Comparison of ENCODE assay signal across 18 cellular contexts in the genomic region with DNA sequence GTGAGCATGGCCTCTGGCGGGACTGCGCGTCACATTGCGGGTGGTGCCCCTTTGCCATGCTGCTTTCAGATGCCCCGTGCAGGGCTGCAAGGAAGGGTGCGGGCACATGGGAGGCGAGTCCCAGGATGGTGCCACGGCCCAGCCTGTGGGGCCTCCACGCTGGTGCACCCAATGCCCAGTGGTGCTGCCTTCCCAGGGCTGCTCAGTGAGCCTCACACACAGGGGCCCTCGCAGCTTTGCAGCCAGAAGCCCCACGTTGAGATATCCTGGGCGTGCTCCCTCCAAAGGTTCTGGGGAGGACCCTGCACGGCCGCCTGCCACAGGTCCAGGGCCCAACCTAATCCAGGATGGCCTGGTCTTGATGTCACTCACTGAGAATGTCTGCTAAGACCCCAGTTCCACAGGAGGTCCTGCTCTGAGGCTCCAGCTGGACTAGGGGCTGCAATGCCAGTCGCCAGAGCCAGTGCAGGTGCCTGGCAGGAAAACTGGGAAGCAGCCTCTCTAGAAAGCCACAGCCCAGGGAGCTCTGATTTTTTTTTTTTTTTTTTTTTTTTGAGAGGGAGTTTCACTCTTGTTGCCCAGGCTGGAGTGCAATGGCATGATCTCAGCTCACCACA. TPM values are rescaled to one million over a fixed set of nuclear protein-coding genes. Genes with fewer than 3 reads are reported as not detected.
"Had no signal": no experiment of that assay in that cellular context is flagged by ENCODE, and none has a peak within 500 bp of the region (broad histone marks: within the 10 kb centered on the region; RNA-seq: fewer than 3 reads in every experiment).

No MANE protein-coding gene starts in this region.

- H3K27ac Mint-ChIP-seq: naive thymus-derived CD8-positive, alpha-beta T cell had no signal

- H3K4me3 Mint-ChIP-seq: central memory CD8-positive, alpha-beta T cell; naive thymus-derived CD8-positive, alpha-beta T cell had no signal

- H3K27me3 Mint-ChIP-seq: central memory CD8-positive, alpha-beta T cell; naive thymus-derived CD8-positive, alpha-beta T cell had no signal

- H3K9me3 Mint-ChIP-seq: central memory CD8-positive, alpha-beta T cell; naive thymus-derived CD8-positive, alpha-beta T cell had no signal

- H3K36me3 ChIP-seq: right lobe of liver had no signal

- DNase-seq: activated naive CD4-positive, alpha-beta T cell treated with anti-CD3 and anti-CD28 coated beads, Interleukin-2, amount 50 U/mL, for 16 hours; dermis blood vessel endothelial cell; glutamatergic neuron; left cardiac atrium; mammary epithelial cell; mucosa of descending colon; naive thymus-derived CD8-positive, alpha-beta T cell; nucleus accumbens; stimulated activated CD4-positive, alpha-beta T cell treated with anti-CD3 and anti-CD28 coated beads, Interleukin-12 subunit alpha, Interleukin-12 subunit beta, amount 100 ng/mL, for 4 hours; trophoblast cell had no signal

- H3K27me3 ChIP-seq: body of pancreas, right lobe of liver, SJCRH30 had no signal

- H3K27ac ChIP-seq: body of pancreas, psoas muscle, right lobe of liver, SJCRH30 had no signal

- H3K9me3 ChIP-seq: body of pancreas, mucosa of descending colon, psoas muscle, right lobe of liver, SJCRH30 had no signal

- ATAC-seq: body of pancreas; esophagus mucosa; left cardiac atrium; mucosa of descending colon; naive thymus-derived CD8-positive, alpha-beta T cell had no signal

- H3K4me3 ChIP-seq: body of pancreas, mucosa of descending colon, psoas muscle, right lobe of liver, SJCRH30 had no signal

RNA-seq across cellular contexts. Expression of gene PRSS38, which starts 34.1 kb away (rescaled TPM):
- total RNA-seq: body of pancreas; dermis blood vessel endothelial cell; esophagus mucosa; fibroblast of villous mesenchyme; left cardiac atrium; mammary epithelial cell; mucosa of descending colon; naive thymus-derived CD8-positive, alpha-beta T cell; psoas muscle; right lobe of liver; SJCRH30; T-helper 2 cell treated with Interferon-gamma antibody and Interleukin-4, amounts not matched to agents 100 ng/mL and 5 ng/mL, for 36 hours had no signal
